In genomic region chr7:92631067-92631829, GRCh38 we compare ENCODE assay signal across 8 cellular contexts. TPM values are rescaled to one million over a fixed set of nuclear protein-coding genes. Genes with fewer than 3 reads are reported as not detected.
DNase-seq lines count a peak whose midpoint lies in the region; ATAC-seq, FAIRE-seq and TF ChIP-seq lines count a peak whose summit lies in the region.

No MANE protein-coding gene starts in this region.

- H3K9ac ChIP-seq in DND-41 (ENCODE audit: low read depth, low read length) (no peak overlapping the region; the same call in 1 of the 2 replicates), K562 (ENCODE audit: insufficient read depth in 1 of 2, low read depth in 2 of 2, low read length in 2 of 2) (no peak overlapping the region)

- H3K27me3 ChIP-seq in DND-41 (ENCODE audit: insufficient read depth, low read length, poor library complexity) = no peaks in the 10 kb centered on the region
- H3K27me3 ChIP-seq in K562 (ENCODE audit: control insufficient read depth in 2 of 2, insufficient read depth in 2 of 2, low read length in 2 of 2) = no peaks in the 10 kb centered on the region

- in situ Hi-C loops in K562 (cut with MboI) = no loop called here

- H3K79me2 ChIP-seq in DND-41 (ENCODE audit: insufficient read depth, low read length) (peaks cover 100% of the 10 kb centered on the region), K562 (ENCODE audit: control insufficient read depth, insufficient read depth, low read length) (0 out of 3 replicates have a peak, but pooled peaks cover 12% of the 10 kb centered on the region)

- intact Hi-C loops in K562 (cut with micrococcal nuclease) (no loop called here), posterior vena cava (cut with DNase I) (loop anchor here in 1 of 2 donors (10.0 kb wide), 1 partner anchor 204 kb away; the partner anchor contains the start of gene CDK6)

- TF ChIP-seq EP300 in K562 (IDR thresholded peaks at IDR 0.05; ENCODE audit: low read length) = no peak

- TF ChIP-seq CTCF in DND-41 (IDR thresholded peaks at IDR 0.05; ENCODE audit: borderline replicate concordance, extremely low read depth, low read length, poor library complexity, severe bottlenecking) = no peak
- TF ChIP-seq CTCF in K562 (IDR thresholded peaks at IDR 0.05 in 2 of 3, conservative IDR thresholded peaks at IDR 0.05 in 1 of 3; ENCODE audit: insufficient read depth in 2 of 3, low read depth in 1 of 3, low read length in 3 of 3) = no peak

- FAIRE-seq in K562 (lab: Jason Lieb, UNC) = peak; percentile 52

- H3K27ac ChIP-seq in DND-41 (ENCODE audit: low read length) = peak overlapping the region; percentile 99
- no peak overlapping the region for H3K27ac ChIP-seq in K562 (ENCODE audit: extremely low read depth, low read depth, low read length)

- DNase-seq in DND-41 (peak; percentile 63), K562 (ENCODE audit: extremely low read depth in 1 of 4, low spot score in 3 of 4) (peak; percentile 25 to 72 (median 46)), NCI-H2029 (lab: John Stamatoyannopoulos, UW) (no peak), posterior vena cava (ENCODE audit: low spot score) (no peak), DMS153 treated with DMSO at 0.1 percent for 48 hours (lab: John Stamatoyannopoulos, UW; ENCODE audit: unreplicated experiment) (no peak), RKO (ENCODE audit: low spot score) (no peak)

- H3K4me3 ChIP-seq in DND-41 (ENCODE audit: low read depth in 1 of 2, low read length in 2 of 2) = no peak overlapping the region
- H3K4me3 ChIP-seq in K562 = no peak overlapping the region

- H3K9me3 ChIP-seq in DND-41 (ENCODE audit: insufficient read depth, low read length, severe bottlenecking) (no peaks in the 10 kb centered on the region), K562 (replicated peaks; ENCODE audit: control insufficient read depth, insufficient read depth, low read depth, low read length) (no peaks in the 10 kb centered on the region)

- H2AFZ ChIP-seq in DND-41 (ENCODE audit: low read depth, low read length) (no peak overlapping the region), K562 (ENCODE audit: low read depth, low read length) (no peak overlapping the region)

- no peaks in the 10 kb centered on the region for H4K20me1 ChIP-seq in DND-41 (ENCODE audit: insufficient read depth, low read length)
- H4K20me1 ChIP-seq in K562 (replicated peaks; ENCODE audit: control insufficient read depth, insufficient read depth, low read length) = no peaks in the 10 kb centered on the region

- POLR2A ChIA-PET in K562 (lab: Yijun Ruan, JAX) = interaction anchor here (1.3 kb wide), 1 partner anchor 10 kb away, joined by 6 read pairs; no protein-coding TSS in a partner anchor

- CTCF ChIA-PET in K562 (lab: Yijun Ruan, JAX; ENCODE audit: low intra/inter-chr PET ratio) = no interaction called here

- no peaks in the 10 kb centered on the region for H3K9me1 ChIP-seq in K562 (ENCODE audit: control insufficient read depth, insufficient read depth, low read length)

- peaks cover 60% of the 10 kb centered on the region for H3K36me3 ChIP-seq in DND-41 (ENCODE audit: insufficient read depth, low read length)
- peaks cover 13% of the 10 kb centered on the region; the same call in 2 of the 3 replicates for H3K36me3 ChIP-seq in K562 (ENCODE audit: control insufficient read depth, insufficient read depth, low read length)

- TF ChIP-seq RAD21 in K562 (CRISPR knock-in tag; conservative IDR thresholded peaks at IDR 0.05 in 1 of 2, IDR thresholded peaks at IDR 0.05 in 1 of 2) = no peak

- 78% methylated on average over 5 of the region's 5 CpGs for WGBS in K562 (ENCODE audit: insufficient coverage, low coverage, missing lambda C conversion rate)

- ATAC-seq in DND-41 (ENCODE audit: insufficient read depth, low read depth) = peak; percentile 63
- peak; percentile 71 for ATAC-seq in GM19468 (IDR thresholded peaks at IDR 0.05; ENCODE audit: extremely low read depth, unreplicated experiment)
- ATAC-seq in HG03439 (IDR thresholded peaks at IDR 0.05; ENCODE audit: unreplicated experiment) = peak; percentile 64
- ATAC-seq in K562 = peak; percentile 80

- no peak for TF ChIP-seq POLR2A in K562 (conservative IDR thresholded peaks at IDR 0.05)

- H3K4me1 ChIP-seq in DND-41 (ENCODE audit: insufficient read depth, low read length) = peaks cover 90% of the 10 kb centered on the region
- peaks cover 0 to 29% of the 10 kb centered on the region in 2 experiments; a peak in 3 of 5 replicates for H3K4me1 ChIP-seq in K562 (replicated peaks in 1 of 2; ENCODE audit: control insufficient read depth in 2 of 2, insufficient read depth in 2 of 2, low read length in 2 of 2)

- H3K4me2 ChIP-seq in DND-41 (ENCODE audit: insufficient read depth, low read length) (no peak overlapping the region), K562 (ENCODE audit: insufficient read depth, low read length) (no peak overlapping the region)

- BruUV-seq in K562 (replicated peaks; lab: Mats Ljungman, UMichigan) = no TSS peak

TF ChIP-seq in K562, 482 proteins besides CTCF, POLR2A, EP300 and RAD21 (continues in another document):
- TF ChIP-seq MYC (IDR thresholded peaks at IDR 0.05; ENCODE audit: low read depth, low read length) (no peak), MYC (CRISPR knock-in tag; IDR thresholded peaks at IDR 0.05; ENCODE audit: borderline replicate concordance, low read depth) (no peak), CBFA2T3 (IDR thresholded peaks at IDR 0.05) (peak; percentile 75), SMARCC2 (IDR thresholded peaks at IDR 0.05; ENCODE audit: low read depth) (no peak), PATZ1 (CRISPR knock-in tag; IDR thresholded peaks at IDR 0.05; ENCODE audit: borderline replicate concordance) (no peak), ARID1B (IDR thresholded peaks at IDR 0.05) (peak; percentile 54), NR3C1 (CRISPR knock-in tag; IDR thresholded peaks at IDR 0.05) (no peak), ZNF134 (CRISPR knock-in tag; conservative IDR thresholded peaks at IDR 0.05) (no peak), TAL1 (IDR thresholded peaks at IDR 0.05) (peak; percentile 46; the same call in 1 of the 2 replicates), TCF3 (CRISPR knock-in tag; IDR thresholded peaks at IDR 0.05) (peak; percentile 10; the same call in 1 of the 2 replicates), MTA1 (IDR thresholded peaks at IDR 0.05; ENCODE audit: borderline replicate concordance) (no peak), ZHX1 (conservative IDR thresholded peaks at IDR 0.05; ENCODE audit: low read length) (no peak), ATF1 (CRISPR knock-in tag; IDR thresholded peaks at IDR 0.05) (no peak), ATF1 (tag; IDR thresholded peaks at IDR 0.05) (no peak), ZNF316 (IDR thresholded peaks at IDR 0.05) (0 out of 2 replicates have a peak, but pooled peaks have one; percentile 18)

RNA-seq across cellular contexts. Expression of gene FAM133B, which starts 41.1 kb away (rescaled TPM):
- total RNA-seq in K562 (2011; cell fraction: chromatin; rRNA removed; ENCODE audit: low replicate concordance) = 21.5 and 103 TPM in 2 replicates
- 11.5 and 15.9 TPM in 2 replicates for total RNA-seq in K562 (2011; cell fraction: nucleolus; rRNA removed)
- total RNA-seq in K562 (2011; cell fraction: nucleoplasm; rRNA removed) = 46.5 and 77.0 TPM in 2 replicates
- total RNA-seq in K562 (2014; rRNA removed) (22.4 and 80.3 TPM in 2 replicates), K562 (2014; rRNA removed; fragmentation: Illumina TruSeq; extraction: Trizol) (58.4 and 67.4 TPM in 2 replicates), K562 (2015; rRNA removed; fragmentation: Illumina TruSeq; extraction: Trizol) (69.1 and 80.4 TPM in 2 replicates), K562 (2021) (29.0 and 30.7 TPM in 2 replicates), posterior vena cava (10 to 100 TPM; 20.2 to 21.1 TPM)
- polyA plus RNA-seq in K562 (2011; rRNA removed) (26.1 and 34.4 TPM in 2 replicates), K562 (2014; fragmentation: Illumina TruSeq; extraction: Trizol) (37.9 and 45.8 TPM in 2 replicates), K562 (2014; fragmentation: Nextera tagmentation; extraction: Ambion mirVana) (10 to 100 TPM; 38.5 to 39.7 TPM), K562 (2014; rRNA removed) (27.5 and 37.0 TPM in 2 replicates)
- 5.4 and 23.7 TPM in 2 replicates for polyA plus RNA-seq in K562 (2011; cell fraction: cytosol; rRNA removed)
- 24.3 and 24.9 TPM in 2 replicates for polyA plus RNA-seq in K562 (2011; cell fraction: nucleus; rRNA removed)
- 22.7 and 30.4 TPM in 2 replicates for polyA plus RNA-seq in K562 (2012)
- 17.5 and 22.7 TPM in 2 replicates for polyA minus RNA-seq in K562 (2011; rRNA and poly(A)+ RNA removed)
- 12.3 and 13.1 TPM in 2 replicates for polyA minus RNA-seq in K562 (2011; cell fraction: cytosol; rRNA and poly(A)+ RNA removed)
- 20.3 and 40.0 TPM in 2 replicates for polyA minus RNA-seq in K562 (2011; cell fraction: nucleus; rRNA and poly(A)+ RNA removed)

Comparison
In these comparisons a context has a peak if more than half of its experiments do, and no peak if none do; other contexts are left out.
1. DNase-seq: peak in DND-41 (single experiment) and K562 (4 of 4); none in NCI-H2029 (single experiment), posterior vena cava (single experiment), DMS153 treated with DMSO at 0.1 percent for 48 hours (single experiment) and RKO (single experiment).
2. Peak in every context shown above with its lines, with median percentiles within 50 percentile points of each other: ATAC-seq.